Comparison of ENCODE assay signal across 8 cellular contexts in genomic region chr15:51132384-51133139, GRCh38. TPM values are rescaled to one million over a fixed set of nuclear protein-coding genes. Genes with fewer than 3 reads are reported as not detected.
DNase-seq lines count a peak whose midpoint lies in the region; ATAC-seq and TF ChIP-seq lines count a peak whose summit lies in the region.

No MANE protein-coding gene starts in this region.

- H3K4me1 ChIP-seq in left ventricle myocardium inferior (peaks cover 11% of the 10 kb centered on the region), sigmoid colon (no peaks in the 10 kb centered on the region)

- H3K9me3 ChIP-seq in left ventricle myocardium inferior (replicated peaks) (no peaks in the 10 kb centered on the region), sigmoid colon (no peaks in the 10 kb centered on the region)

- no peak for TF ChIP-seq POLR2A in sigmoid colon (IDR thresholded peaks at IDR 0.05)

- WGBS in sigmoid colon, 2 donors: 62% methylated on average over 6 of the region's 6 CpGs

- no peaks in the 10 kb centered on the region for H3K27me3 ChIP-seq in HL-60 (ENCODE audit: insufficient read depth, poor library complexity, severe bottlenecking)
- no peaks in the 10 kb centered on the region for H3K27me3 ChIP-seq in left ventricle myocardium inferior (ENCODE audit: low read depth)
- H3K27me3 ChIP-seq in sigmoid colon: no peaks in the 10 kb centered on the region

- intact Hi-C loops in left ventricle myocardium inferior (cut with micrococcal nuclease): no loop called here
- intact Hi-C loops in sigmoid colon (cut with DNase I): no loop called here

- H3K4me3 ChIP-seq in HL-60 (replicated peaks; ENCODE audit: insufficient read depth, low read length): no peak overlapping the region
- no peak overlapping the region for H3K4me3 ChIP-seq in WI38 (ENCODE audit: low read depth, low read length)
- no peak overlapping the region for H3K4me3 ChIP-seq in left ventricle myocardium inferior
- H3K4me3 ChIP-seq in sigmoid colon: no peak overlapping the region

- DNase-seq in COR-L47 (lab: John Stamatoyannopoulos, UW) (peak; percentile 6), HL-60 (ENCODE audit: low read depth in 1 of 2, low spot score in 1 of 2) (peak in 1 of 2 experiments; percentile 19), left ventricle myocardium inferior (no peak), sigmoid colon (peak; percentile 74)
- no peak for DNase-seq in activated naive CD4-positive, alpha-beta T cell treated with Interleukin-2 at 50 U/mL for 16 hours

- TF ChIP-seq EP300 in sigmoid colon (IDR thresholded peaks at IDR 0.05): no peak

- ATAC-seq in HG02763 (IDR thresholded peaks at IDR 0.05; ENCODE audit: unreplicated experiment) (no peak), HG03571 (IDR thresholded peaks at IDR 0.05; ENCODE audit: unreplicated experiment) (no peak)

- H3K27ac ChIP-seq in HL-60 (replicated peaks) (no peak overlapping the region), left ventricle myocardium inferior (replicated peaks) (no peak overlapping the region), sigmoid colon (peak overlapping the region in 3 of 4 donors; percentile 20 to 56 (median 28))

- TF ChIP-seq CTCF in HL-60 (IDR thresholded peaks at IDR 0.05; ENCODE audit: insufficient read depth, low read length) (peak; percentile 96), WI38 (IDR thresholded peaks at IDR 0.05; ENCODE audit: low read depth, low read length) (peak; percentile 99), left ventricle myocardium inferior (IDR thresholded peaks at IDR 0.05; ENCODE audit: borderline replicate concordance) (peak; percentile 84), sigmoid colon (IDR thresholded peaks at IDR 0.05) (peak; percentile 9 to 55 (median 36))

- H3K36me3 ChIP-seq in left ventricle myocardium inferior: no peaks in the 10 kb centered on the region
- H3K36me3 ChIP-seq in sigmoid colon: no peaks in the 10 kb centered on the region

RNA-seq across cellular contexts. Expression of gene TNFAIP8L3, which starts 37.9 kb away (rescaled TPM):
- total RNA-seq in left ventricle myocardium inferior (6.0 TPM), sigmoid colon (10 to 100 TPM in 1 of 4 donors, 1 to 10 TPM in 3; 6.1 to 11.6 (median 7.5) TPM)
- polyA plus RNA-seq in sigmoid colon: 10 to 100 TPM in 2 of 3 donors, 1 to 10 TPM in 1; 9.2 to 13.5 (median 13.2) TPM

Comparison
In these comparisons a context has a peak if more than half of its experiments do, and no peak if none do; other contexts are left out.
1. DNase-seq: peak in COR-L47 (single experiment) and sigmoid colon (single experiment); none in left ventricle myocardium inferior (single experiment) and activated naive CD4-positive, alpha-beta T cell treated with Interleukin-2 at 50 U/mL for 16 hours (single experiment).
2. H3K27ac ChIP-seq: peak in sigmoid colon (3 of 4); none in HL-60 (single experiment) and left ventricle myocardium inferior (single experiment).
3. CTCF ChIP-seq: peak in every context shown above with its lines; median percentile 99 in WI38; 96 in HL-60; 84 in left ventricle myocardium inferior; 36 in sigmoid colon.